ENCODE assay signal across 1 cellular context in genomic region chr17:19646788-19647696, GRCh38.
A peak's percentile ranks its signal among the peaks of the same experiment; 100 is the strongest.
TF ChIP-seq lines count a peak whose summit lies in the region.

No MANE protein-coding gene starts in this region.

TF ChIP-seq in HepG2, 621 proteins besides CTCF, POLR2A, EP300 and RAD21 (continued from another document):
- TF ChIP-seq ZNF614 (CRISPR knock-in tag; IDR thresholded peaks at IDR 0.05; ENCODE audit: borderline replicate concordance) (peak; percentile 53; the same call in 1 of the 2 replicates), HMGXB4 (CRISPR knock-in tag; IDR thresholded peaks at IDR 0.05; ENCODE audit: borderline replicate concordance in 1 of 2, low read depth in 1 of 2) (no peak), GZF1 (CRISPR knock-in tag; IDR thresholded peaks at IDR 0.05) (no peak), HNF1A (IDR thresholded peaks at IDR 0.05; ENCODE audit: low read depth) (0 out of 2 replicates have a peak, but pooled peaks have one; percentile 40), HNF1A (CRISPR knock-in tag; IDR thresholded peaks at IDR 0.05; ENCODE audit: borderline replicate concordance) (no peak), ZNF335 (CRISPR knock-in tag; IDR thresholded peaks at IDR 0.05) (no peak), ZNF317 (CRISPR knock-in tag; IDR thresholded peaks at IDR 0.05) (no peak), ZXDC (CRISPR knock-in tag; IDR thresholded peaks at IDR 0.05) (no peak), ZNF225 (CRISPR knock-in tag; IDR thresholded peaks at IDR 0.05) (no peak), ZSCAN21 (CRISPR knock-in tag; IDR thresholded peaks at IDR 0.05; ENCODE audit: borderline replicate concordance) (no peak), FOXP1 (IDR thresholded peaks at IDR 0.05) (no peak), FOXP1 (CRISPR knock-in tag; IDR thresholded peaks at IDR 0.05) (peak; percentile 64), ZBTB46 (CRISPR knock-in tag; IDR thresholded peaks at IDR 0.05; ENCODE audit: borderline replicate concordance) (no peak), NRL (CRISPR knock-in tag; IDR thresholded peaks at IDR 0.05; ENCODE audit: borderline replicate concordance) (no peak), ZNF382 (CRISPR knock-in tag; IDR thresholded peaks at IDR 0.05; ENCODE audit: borderline replicate concordance) (no peak), DPF2 (CRISPR knock-in tag; IDR thresholded peaks at IDR 0.05; ENCODE audit: borderline replicate concordance, low read depth) (peak; percentile 76; the same call in 1 of the 2 replicates), AGO1 (IDR thresholded peaks at IDR 0.05; ENCODE audit: low read depth, low read length, poor library complexity, severe bottlenecking) (no peak), ESRRA (CRISPR knock-in tag; IDR thresholded peaks at IDR 0.05; ENCODE audit: low read depth) (peak; percentile 43; the same call in 1 of the 2 replicates)
